Comparison of ENCODE assay signal across 1 cellular context in genomic region chr1:201481761-201482493, GRCh38.
TF ChIP-seq lines count a peak whose summit lies in the region.

No MANE protein-coding gene starts in this region.

TF ChIP-seq in HEK293, 187 proteins besides CTCF, POLR2A, EP300 and RAD21 (continued from another document):
- TF ChIP-seq KLF8 (tag by site-specific recombination; IDR thresholded peaks at IDR 0.05) (peak; percentile 63; the same call in 1 of the 2 replicates), ZBTB1 (tag by site-specific recombination; IDR thresholded peaks at IDR 0.05) (no peak), ZNF2 (tag by site-specific recombination; IDR thresholded peaks at IDR 0.05) (0 out of 2 replicates have a peak, but pooled peaks have one; percentile 63), ZNF76 (tag by site-specific recombination; IDR thresholded peaks at IDR 0.05; ENCODE audit: borderline replicate concordance, low read depth) (0 out of 2 replicates have a peak, but pooled peaks have one; percentile 10), ZBTB17 (tag by site-specific recombination; IDR thresholded peaks at IDR 0.05) (peak; percentile 48), ZBTB20 (tag by site-specific recombination; IDR thresholded peaks at IDR 0.05) (peak; percentile 89), ZNF692 (tag by site-specific recombination; IDR thresholded peaks at IDR 0.05) (peak; percentile 89), ZNF335 (tag by site-specific recombination; conservative IDR thresholded peaks at IDR 0.05) (peak; percentile 67; the same call in 1 of the 2 replicates), WT1 (tag by site-specific recombination; IDR thresholded peaks at IDR 0.05) (peak; percentile 12; the same call in 1 of the 2 replicates), SP3 (tag by site-specific recombination; IDR thresholded peaks at IDR 0.05) (0 out of 2 replicates have a peak, but pooled peaks have one; percentile 40), PRDM10 (tag by site-specific recombination; IDR thresholded peaks at IDR 0.05) (peak; percentile 66), ZNF391 (tag by site-specific recombination; IDR thresholded peaks at IDR 0.05; ENCODE audit: borderline replicate concordance, low read depth) (peak; percentile 35; the same call in 1 of the 2 replicates), ZBTB26 (tag by site-specific recombination; optimal IDR thresholded peaks at IDR 0.05) (peak; percentile 18), ZFP69B (tag by site-specific recombination; IDR thresholded peaks at IDR 0.05) (peak; percentile 81; the same call in 1 of the 2 replicates), HOXA7 (CRISPR knock-in tag; IDR thresholded peaks at IDR 0.05; ENCODE audit: borderline replicate concordance) (no peak), BCL11A (tag by site-specific recombination; IDR thresholded peaks at IDR 0.05; ENCODE audit: low read depth) (no peak), ZEB2 (tag by site-specific recombination; IDR thresholded peaks at IDR 0.05) (peak; percentile 35; the same call in 1 of the 2 replicates)
